9 cellular contexts compared by ENCODE assay signal in the genomic region with DNA sequence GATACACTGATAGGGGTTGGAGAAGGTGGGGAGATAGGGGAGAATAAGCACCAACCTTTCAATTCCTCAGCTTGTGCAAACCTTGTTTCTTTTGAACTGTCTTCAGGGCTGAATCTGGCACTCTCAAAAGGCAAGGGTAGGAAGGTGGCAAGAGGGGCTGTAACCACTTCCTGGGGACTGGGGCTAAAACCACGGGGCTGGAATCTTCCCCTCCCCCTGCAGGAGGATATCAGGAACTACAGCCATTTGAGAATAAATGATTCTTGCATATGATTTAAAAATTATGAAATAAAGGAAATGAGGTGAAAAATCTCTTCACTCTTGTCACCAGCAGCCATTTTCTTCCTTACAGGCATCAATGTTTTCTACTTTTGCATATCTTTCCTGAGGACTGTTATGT. TPM values are rescaled to one million over a fixed set of nuclear protein-coding genes. Genes with fewer than 3 reads are reported as not detected.
A peak's percentile ranks its signal among the peaks of the same experiment; 100 is the strongest.
DNase-seq lines count a peak whose midpoint lies in the region; ATAC-seq and TF ChIP-seq lines count a peak whose summit lies in the region.
"Had no signal": no experiment of that assay in that cellular context is flagged by ENCODE, and none has a peak within 500 bp of the region (broad histone marks: within the 10 kb centered on the region; RNA-seq: fewer than 3 reads in every experiment).

No MANE protein-coding gene starts in this region.

- H3K9me3 ChIP-seq in CD4-positive, alpha-beta T cell (ENCODE audit: control insufficient read depth, low read length), result no peaks in the 10 kb centered on the region
- H3K9me3 ChIP-seq in HCT116 (ENCODE audit: control insufficient read depth in 1 of 2, insufficient read depth in 1 of 2, low read depth in 1 of 2, low read length in 2 of 2), result no peaks in the 10 kb centered on the region
- no peaks in the 10 kb centered on the region for H3K9me3 ChIP-seq in WERI-Rb-1 (ENCODE audit: severe bottlenecking)

- no peak for TF ChIP-seq POLR2A in HCT116 (IDR thresholded peaks at IDR 0.05; ENCODE audit: borderline replicate concordance, extremely low read depth, insufficient read depth, insufficient read length)

- no peak overlapping the region for H3K27ac ChIP-seq in CD4-positive, alpha-beta T cell (ENCODE audit: low read depth, low read length)
- H3K27ac ChIP-seq in HCT116 (ENCODE audit: low read depth, low read length) (no peak overlapping the region), WERI-Rb-1 (no peak overlapping the region)

- no peaks in the 10 kb centered on the region for H3K79me2 ChIP-seq in HCT116 (ENCODE audit: insufficient read depth, low read length)

- intact Hi-C loops in CD4-positive, alpha-beta T cell (cut with DNase I, micrococcal nuclease), result no loop called here
- intact Hi-C loops in HCT116 (cut with micrococcal nuclease), result loop anchor here (2.0 kb wide), 1 partner anchor 54 kb away; no protein-coding TSS in a partner anchor
- intact Hi-C loops in left ventricle myocardium superior (cut with micrococcal nuclease), result no loop called here

- no peaks in the 10 kb centered on the region for H3K9me2 ChIP-seq in HCT116 (ENCODE audit: insufficient read depth)

- no peak overlapping the region for H3K9ac ChIP-seq in HCT116 (ENCODE audit: low read length)

- peak; percentile 32 for TF ChIP-seq CTCF in CD4-positive, alpha-beta T cell (IDR thresholded peaks at IDR 0.05)
- TF ChIP-seq CTCF in HCT116 (IDR thresholded peaks at IDR 0.05 in 2 of 3, conservative IDR thresholded peaks at IDR 0.05 in 1 of 3; ENCODE audit: borderline replicate concordance in 1 of 3, insufficient read depth in 1 of 3, low read depth in 2 of 3, low read length in 2 of 3) (peak; percentile 75; a peak in 5 of 6 replicates), WERI-Rb-1 (IDR thresholded peaks at IDR 0.05; ENCODE audit: low read depth, low read length) (peak; percentile 57), type B pancreatic cell (conservative IDR thresholded peaks at IDR 0.05) (peak; percentile 77)

- peaks cover 6 to 10% of the 10 kb centered on the region in 2 experiments; a peak in 3 of 4 replicates for H3K4me1 ChIP-seq in HCT116 (ENCODE audit: control insufficient read depth in 1 of 2, insufficient read depth in 2 of 2, low read length in 2 of 2)

- no peaks in the 10 kb centered on the region for H3K9me3 Mint-ChIP-seq in CD4-positive, alpha-beta T cell
- peaks cover 5% of the 10 kb centered on the region for H3K9me3 Mint-ChIP-seq in type B pancreatic cell

- ATAC-seq in CD4-positive, alpha-beta T cell (ENCODE audit: poor library complexity), result peak; percentile 58
- ATAC-seq in HCT116, result peak; percentile 62
- ATAC-seq in left ventricle myocardium superior, result peak; percentile 36
- no peak for ATAC-seq in HG02678 (IDR thresholded peaks at IDR 0.05; ENCODE audit: unreplicated experiment)

- CTCF ChIA-PET in CD4-positive, alpha-beta T cell (lab: Charles Lee), result no interaction called here
- CTCF ChIA-PET in HCT116 (lab: Charles Lee), result no interaction called here

- TF ChIP-seq RAD21 in HCT116 (IDR thresholded peaks at IDR 0.05; ENCODE audit: low read depth), result peak; percentile 66

- H3K36me3 Mint-ChIP-seq in CD4-positive, alpha-beta T cell (ENCODE audit: low read depth), result no peaks in the 10 kb centered on the region
- H3K36me3 Mint-ChIP-seq in type B pancreatic cell, result no peaks in the 10 kb centered on the region
- H3K36me3 Mint-ChIP-seq: stimulated activated naive B cell treated with anti-CD40 and anti-IgM and Interleukin-4, amounts not matched to agents 10 μg/mL and 1 μg/mL and 100 μg/mL, for 72 hours had no signal

- RAD21 ChIA-PET in HCT116 (lab: Charles Lee; ENCODE audit: low non-redundant PET in 1 of 2, low total read pairs in 2 of 2, uncharacterized antibody in 2 of 2, unreplicated experiment in 2 of 2), result no interaction called here

- H3K27me3 ChIP-seq in CD4-positive, alpha-beta T cell (ENCODE audit: control insufficient read depth, insufficient read depth, low read length), result no peaks in the 10 kb centered on the region
- H3K27me3 ChIP-seq in HCT116 (ENCODE audit: insufficient read depth, low read length), result no peaks in the 10 kb centered on the region
- H3K27me3 ChIP-seq in WERI-Rb-1 (ENCODE audit: insufficient read depth, low read depth, severe bottlenecking), result no peaks in the 10 kb centered on the region

- H3K36me3 ChIP-seq in HCT116 (ENCODE audit: control insufficient read depth in 1 of 2, insufficient read depth in 2 of 2, low read length in 2 of 2) (no peaks in the 10 kb centered on the region), WERI-Rb-1 (no peaks in the 10 kb centered on the region)

- H2AFZ ChIP-seq in HCT116 (ENCODE audit: low read depth, low read length, poor library complexity, severe bottlenecking), result peak overlapping the region; percentile 83

- peak in 2 of 10 experiments; percentile 11 to 26 for DNase-seq in CD4-positive, alpha-beta T cell
- no peak for DNase-seq in HCT116 (ENCODE audit: low read depth, low spot score)
- no peak for DNase-seq in WERI-Rb-1
- no peak for DNase-seq in left ventricle myocardium superior
- DNase-seq in type B pancreatic cell (ENCODE audit: extremely low spot score, unreplicated experiment), result peak; percentile 37
- no peak for DNase-seq in NCI-H1092 treated with DMSO at 0.1 percent for 48 hours (lab: John Stamatoyannopoulos, UW)
- no peak for DNase-seq in NCI-H524 treated with DMSO at 0.1 percent for 48 hours (lab: John Stamatoyannopoulos, UW)
- DNase-seq: stimulated activated naive B cell treated with anti-CD40 and anti-IgM and Interleukin-4, amounts not matched to agents 10 μg/mL and 1 μg/mL and 100 μg/mL, for 72 hours had no signal

- peaks cover 5% of the 10 kb centered on the region for H3K27me3 Mint-ChIP-seq in CD4-positive, alpha-beta T cell
- peaks cover 2% of the 10 kb centered on the region for H3K27me3 Mint-ChIP-seq in type B pancreatic cell

- H4K20me1 ChIP-seq in HCT116 (ENCODE audit: insufficient read depth), result no peaks in the 10 kb centered on the region

- no TSS peak for BruUV-seq in HCT116 (replicated peaks; lab: Mats Ljungman, UMichigan)

- peak overlapping the region; percentile 12; the same call in 1 of the 2 replicates for H3K4me2 ChIP-seq in HCT116 (ENCODE audit: low read length)

- H3K4me3 Mint-ChIP-seq in CD4-positive, alpha-beta T cell, result no peak overlapping the region
- H3K4me3 Mint-ChIP-seq in type B pancreatic cell, result no peak overlapping the region
- H3K4me3 Mint-ChIP-seq: stimulated activated naive B cell treated with anti-CD40 and anti-IgM and Interleukin-4, amounts not matched to agents 10 μg/mL and 1 μg/mL and 100 μg/mL, for 72 hours had no signal

- H3K4me1 Mint-ChIP-seq in CD4-positive, alpha-beta T cell (ENCODE audit: low read depth), result peaks cover 14% of the 10 kb centered on the region
- H3K4me1 Mint-ChIP-seq in type B pancreatic cell (ENCODE audit: unreplicated experiment), result peaks cover 9% of the 10 kb centered on the region

- H3K27ac Mint-ChIP-seq in CD4-positive, alpha-beta T cell, result no peak overlapping the region
- H3K27ac Mint-ChIP-seq in type B pancreatic cell, result no peak overlapping the region
- H3K27ac Mint-ChIP-seq: stimulated activated naive B cell treated with anti-CD40 and anti-IgM and Interleukin-4, amounts not matched to agents 10 μg/mL and 1 μg/mL and 100 μg/mL, for 72 hours had no signal

- POLR2A ChIA-PET in CD4-positive, alpha-beta T cell (lab: Charles Lee), result no interaction called here
- POLR2A ChIA-PET in HCT116 (lab: Charles Lee), result no interaction called here

- H3K4me3 ChIP-seq in HCT116 (replicated peaks in 1 of 2; ENCODE audit: low read depth in 1 of 2, low read length in 2 of 2), result no peak overlapping the region
- H3K4me3 ChIP-seq in WERI-Rb-1 (ENCODE audit: low read depth, low read length), result no peak overlapping the region

TF ChIP-seq in HCT116, 20 proteins besides CTCF, POLR2A, EP300 and RAD21:
- TF ChIP-seq SP1 (IDR thresholded peaks at IDR 0.05; ENCODE audit: low read depth), result no peak
- no peak for TF ChIP-seq TCF7L2 (IDR thresholded peaks at IDR 0.05; ENCODE audit: borderline replicate concordance, extremely low read depth, insufficient read depth, insufficient read length)

RNA-seq across cellular contexts. Expression of a gene that starts 50.8 kb away (rescaled TPM):
- total RNA-seq in CD4-positive, alpha-beta T cell, result not detected
- total RNA-seq in HCT116 (2021; ENCODE audit: unreplicated experiment) (0.74 TPM), left ventricle myocardium superior (29.6 TPM), type B pancreatic cell (ENCODE audit: low replicate concordance) (1.8 and 13.7 TPM in 2 replicates)
- 0.21 and 0.30 TPM in 2 replicates for polyA plus RNA-seq in HCT116 (2012)
